Comparison of ENCODE assay signal across 6 cellular contexts in genomic region chr16:2470603-2471015, GRCh38. TPM values are rescaled to one million over a fixed set of nuclear protein-coding genes. Genes with fewer than 3 reads are reported as not detected.
A peak's percentile ranks its signal among the peaks of the same experiment; 100 is the strongest.
DNase-seq lines count a peak whose midpoint lies in the region; ATAC-seq and TF ChIP-seq lines count a peak whose summit lies in the region.

No MANE protein-coding gene starts in this region.

- H3K36me3 Mint-ChIP-seq in brain = no peaks in the 10 kb centered on the region

- H3K4me1 ChIP-seq in BE2C (peaks cover 34% of the 10 kb centered on the region), Karpas-422 (ENCODE audit: low read length) (peaks cover 81% of the 10 kb centered on the region)

- no peaks in the 10 kb centered on the region for H3K9me2 ChIP-seq in Karpas-422 (replicated peaks; ENCODE audit: insufficient read depth, low read length)

- H3K9ac ChIP-seq in Karpas-422 (ENCODE audit: low read length) = peak overlapping the region; percentile 83

- peak overlapping the region; percentile 94 for H3K27ac ChIP-seq in Karpas-422 (ENCODE audit: low read length)

- peak overlapping the region; percentile 96 for H3K4me2 ChIP-seq in Karpas-422 (ENCODE audit: low read depth, low read length, poor library complexity, severe bottlenecking)

- H4K20me1 ChIP-seq in Karpas-422 (ENCODE audit: insufficient read depth, low read depth, low read length) = peaks cover 8% of the 10 kb centered on the region; the same call in 1 of the 2 replicates

- H3K4me1 Mint-ChIP-seq in brain = peaks cover 32% of the 10 kb centered on the region

- peak overlapping the region; percentile 58 to 90 (median 75) for H3K27ac Mint-ChIP-seq in brain

- H3K79me2 ChIP-seq in Karpas-422 (ENCODE audit: low read length) = peaks cover 11% of the 10 kb centered on the region

- no peaks in the 10 kb centered on the region for H3K27me3 ChIP-seq in BE2C
- H3K27me3 ChIP-seq in Karpas-422 (ENCODE audit: low read length) = no peaks in the 10 kb centered on the region

- no peak for ATAC-seq in HG03196 (IDR thresholded peaks at IDR 0.05; ENCODE audit: unreplicated experiment)

- TF ChIP-seq CTCF in BE2C (IDR thresholded peaks at IDR 0.05; ENCODE audit: low read depth, low read length) (no peak), brain (conservative IDR thresholded peaks at IDR 0.05) (no peak)

- H3K4me3 Mint-ChIP-seq in brain = peak overlapping the region; percentile 31 to 73 (median 54)

- peaks cover 6% of the 10 kb centered on the region for H3K27me3 Mint-ChIP-seq in brain

- no peak overlapping the region for H2AFZ ChIP-seq in Karpas-422 (ENCODE audit: low read length)

- DNase-seq in BE2C (no peak), Karpas-422 (peak; percentile 81), D341Med (ENCODE audit: low spot score) (no peak)
- DNase-seq in activated effector memory CD4-positive, alpha-beta T cell treated with Interleukin-2 at 50 U/mL for 16 hours = no peak

- H3K4me3 ChIP-seq in BE2C (ENCODE audit: low read depth, low read length) = peak overlapping the region; percentile 0; the same call in 1 of the 2 replicates
- H3K4me3 ChIP-seq in Karpas-422 (ENCODE audit: low read length) = peak overlapping the region; percentile 100; the same call in 1 of the 2 replicates

- no peaks in the 10 kb centered on the region for H3K9me3 Mint-ChIP-seq in brain

- no peaks in the 10 kb centered on the region for H3K9me3 ChIP-seq in BE2C
- H3K9me3 ChIP-seq in Karpas-422 (ENCODE audit: low read length) = no peaks in the 10 kb centered on the region

- H3K36me3 ChIP-seq in BE2C (0 out of 2 replicates have a peak, but pooled peaks cover 5% of the 10 kb centered on the region), Karpas-422 (ENCODE audit: insufficient read depth, low read length) (no peaks in the 10 kb centered on the region)

RNA-seq across cellular contexts. Expression of gene NTN3, which starts 0.5 kb away (rescaled TPM):
- polyA plus RNA-seq in BE2C (2012; ENCODE audit: insufficient read depth, insufficient read length, low read depth) = 4.2 TPM
- 0.45 and 0.94 TPM in 2 replicates for total RNA-seq in Karpas-422 (2014; rRNA removed; shearing (Covaris generic); ENCODE audit: low replicate concordance)
- polyA plus RNA-seq in brain (ENCODE audit: insufficient read depth, low read depth, low replicate concordance) = 0.58 TPM

RNA-seq across cellular contexts. Expression of gene TBC1D24, which starts 4.3 kb away (rescaled TPM):
- 27.6 TPM for polyA plus RNA-seq in BE2C (2012; ENCODE audit: insufficient read depth, insufficient read length, low read depth)
- total RNA-seq in Karpas-422 (2014; rRNA removed; shearing (Covaris generic); ENCODE audit: low replicate concordance) = 15.8 and 20.5 TPM in 2 replicates
- polyA plus RNA-seq in brain (ENCODE audit: insufficient read depth, low read depth, low replicate concordance) = 23.3 TPM

RNA-seq across cellular contexts. Expression of gene TEDC2, which starts 10.7 kb away (rescaled TPM):
- polyA plus RNA-seq in BE2C (2012; ENCODE audit: insufficient read depth, insufficient read length, low read depth) = 13.3 TPM
- 6.4 and 27.7 TPM in 2 replicates for total RNA-seq in Karpas-422 (2014; rRNA removed; shearing (Covaris generic); ENCODE audit: low replicate concordance)
- polyA plus RNA-seq in brain (ENCODE audit: insufficient read depth, low read depth, low replicate concordance) = 20.4 TPM

RNA-seq across cellular contexts. Expression of gene CCNF, which starts 41.4 kb away (rescaled TPM):
- 18.6 TPM for polyA plus RNA-seq in BE2C (2012; ENCODE audit: insufficient read depth, insufficient read length, low read depth)
- 13.5 and 15.1 TPM in 2 replicates for total RNA-seq in Karpas-422 (2014; rRNA removed; shearing (Covaris generic); ENCODE audit: low replicate concordance)
- polyA plus RNA-seq in brain (ENCODE audit: insufficient read depth, low read depth, low replicate concordance) = 17.3 TPM

RNA-seq across cellular contexts. Expression of gene ATP6V0C, which starts 43.1 kb away (rescaled TPM):
- 645 TPM for polyA plus RNA-seq in BE2C (2012; ENCODE audit: insufficient read depth, insufficient read length, low read depth)
- total RNA-seq in Karpas-422 (2014; rRNA removed; shearing (Covaris generic); ENCODE audit: low replicate concordance) = 29.4 and 30.2 TPM in 2 replicates
- 403 TPM for polyA plus RNA-seq in brain (ENCODE audit: insufficient read depth, low read depth, low replicate concordance)
